Comparison of ENCODE assay signal across 8 cellular contexts in genomic region chr9:114339130-114339908, GRCh38. TPM values are rescaled to one million over a fixed set of nuclear protein-coding genes. Genes with fewer than 3 reads are reported as not detected.
A peak's percentile ranks its signal among the peaks of the same experiment; 100 is the strongest.
DNase-seq lines count a peak whose midpoint lies in the region; ATAC-seq and TF ChIP-seq lines count a peak whose summit lies in the region.

No MANE protein-coding gene starts in this region.

- no peak overlapping the region for H3K4me3 ChIP-seq in foreskin fibroblast (ENCODE audit: low read depth in 1 of 2, low read length in 2 of 2)
- H3K4me3 ChIP-seq in parathyroid adenoma (ENCODE audit: low read depth, low read length): no peak overlapping the region

- DNase-seq in EL (peak; percentile 62), H4 (ENCODE audit: low spot score) (peak; percentile 35), OCI-M1 (lab: John Stamatoyannopoulos, UW) (peak; percentile 70), foreskin fibroblast (peak; percentile 40 to 74)
- DNase-seq in activated T-cell treated with anti-CD3 and anti-CD28 coated beads, Interleukin-2, amount 50 U/mL, for 72 hours: peak; percentile 56 to 73

- peak overlapping the region; percentile 72 for H3K27ac Mint-ChIP-seq in activated T-cell treated with anti-CD3 and anti-CD28 coated beads, Interleukin-2, amount 50 U/mL, for 72 hours

- H3K36me3 ChIP-seq in parathyroid adenoma (ENCODE audit: control insufficient read depth, insufficient read depth, low read length): no peaks in the 10 kb centered on the region

- H3K9ac ChIP-seq in parathyroid adenoma: no peak overlapping the region

- TF ChIP-seq CTCF in foreskin fibroblast (IDR thresholded peaks at IDR 0.05; ENCODE audit: low read depth, low read length): peak; percentile 94
- peak; percentile 35 for TF ChIP-seq CTCF in parathyroid adenoma (IDR thresholded peaks at IDR 0.05)

- no peaks in the 10 kb centered on the region for H3K79me2 ChIP-seq in parathyroid adenoma

- H3K9me3 Mint-ChIP-seq in activated T-cell treated with anti-CD3 and anti-CD28 coated beads, Interleukin-2, amount 50 U/mL, for 72 hours: peaks cover 2 to 3% of the 10 kb centered on the region in 2 donors

- H2AFZ ChIP-seq in parathyroid adenoma: no peak overlapping the region

- peaks cover 30% of the 10 kb centered on the region for H3K4me1 Mint-ChIP-seq in activated T-cell treated with anti-CD3 and anti-CD28 coated beads, Interleukin-2, amount 50 U/mL, for 72 hours (ENCODE audit: low read depth)

- peak; percentile 55 to 70 for ATAC-seq in activated T-cell treated with anti-CD3 and anti-CD28 coated beads, Interleukin-2, amount 50 U/mL, for 72 hours (replicated peaks in 1 of 2)
- ATAC-seq in HG03135 (IDR thresholded peaks at IDR 0.05; ENCODE audit: unreplicated experiment) (no peak), GM18517 (IDR thresholded peaks at IDR 0.05; ENCODE audit: unreplicated experiment) (no peak)

- no peak overlapping the region for H3K4me3 Mint-ChIP-seq in activated T-cell treated with anti-CD3 and anti-CD28 coated beads, Interleukin-2, amount 50 U/mL, for 72 hours

- no peaks in the 10 kb centered on the region for H3K4me1 ChIP-seq in parathyroid adenoma

- H3K27me3 ChIP-seq in parathyroid adenoma (ENCODE audit: control insufficient read depth, insufficient read depth, low read length): no peaks in the 10 kb centered on the region

- H3K27ac ChIP-seq in parathyroid adenoma: no peak overlapping the region

- no peaks in the 10 kb centered on the region for H3K9me3 ChIP-seq in parathyroid adenoma (ENCODE audit: control insufficient read depth, low read length)

- no peak overlapping the region for H3K4me2 ChIP-seq in parathyroid adenoma (ENCODE audit: low read length)

- H3K27me3 Mint-ChIP-seq in activated T-cell treated with anti-CD3 and anti-CD28 coated beads, Interleukin-2, amount 50 U/mL, for 72 hours (ENCODE audit: low read depth): no peaks in the 10 kb centered on the region

- peaks cover 34 to 56% of the 10 kb centered on the region in 2 donors for H3K36me3 Mint-ChIP-seq in activated T-cell treated with anti-CD3 and anti-CD28 coated beads, Interleukin-2, amount 50 U/mL, for 72 hours (ENCODE audit: insufficient read depth in 2 of 2)

RNA-seq across cellular contexts. Expression of gene ORM2, which starts 9.7 kb away (rescaled TPM):
- 0.19 TPM in 1 of 2 replicates, not detected in the other for total RNA-seq in H4 (2014; rRNA removed; shearing (Covaris generic))
- not detected for total RNA-seq in activated T-cell treated with anti-CD3 and anti-CD28 coated beads, Interleukin-2, amount 50 U/mL, for 72 hours

RNA-seq across cellular contexts. Expression of gene ORM1, which starts 16.4 kb away (rescaled TPM):
- 0.33 TPM in 1 of 2 replicates, not detected in the other for total RNA-seq in H4 (2014; rRNA removed; shearing (Covaris generic))
- total RNA-seq in activated T-cell treated with anti-CD3 and anti-CD28 coated beads, Interleukin-2, amount 50 U/mL, for 72 hours: not detected

RNA-seq across cellular contexts. Expression of gene AKNA, which starts 48.5 kb away (rescaled TPM):
- total RNA-seq in H4 (2014; rRNA removed; shearing (Covaris generic)): 2.3 and 3.4 TPM in 2 replicates
- 100 to 1,000 TPM; 204 to 246 TPM for total RNA-seq in activated T-cell treated with anti-CD3 and anti-CD28 coated beads, Interleukin-2, amount 50 U/mL, for 72 hours

Comparison
In these comparisons a context has a peak if more than half of its experiments do, and no peak if none do; other contexts are left out.
1. ATAC-seq: peak in activated T-cell treated with anti-CD3 and anti-CD28 coated beads, Interleukin-2, amount 50 U/mL, for 72 hours (2 of 2); none in HG03135 (single experiment) and GM18517 (single experiment).
2. RNA of gene AKNA, which starts 48.5 kb away (total RNA-seq): 204 to 246 TPM in activated T-cell treated with anti-CD3 and anti-CD28 coated beads, Interleukin-2, amount 50 U/mL, for 72 hours; 2.3 to 3.4 TPM in H4; every median in the first group is over 10 times any median in the second.
3. Peak in every context shown above with its lines, with median percentiles within 50 percentile points of each other: DNase-seq.